In the genomic region with DNA sequence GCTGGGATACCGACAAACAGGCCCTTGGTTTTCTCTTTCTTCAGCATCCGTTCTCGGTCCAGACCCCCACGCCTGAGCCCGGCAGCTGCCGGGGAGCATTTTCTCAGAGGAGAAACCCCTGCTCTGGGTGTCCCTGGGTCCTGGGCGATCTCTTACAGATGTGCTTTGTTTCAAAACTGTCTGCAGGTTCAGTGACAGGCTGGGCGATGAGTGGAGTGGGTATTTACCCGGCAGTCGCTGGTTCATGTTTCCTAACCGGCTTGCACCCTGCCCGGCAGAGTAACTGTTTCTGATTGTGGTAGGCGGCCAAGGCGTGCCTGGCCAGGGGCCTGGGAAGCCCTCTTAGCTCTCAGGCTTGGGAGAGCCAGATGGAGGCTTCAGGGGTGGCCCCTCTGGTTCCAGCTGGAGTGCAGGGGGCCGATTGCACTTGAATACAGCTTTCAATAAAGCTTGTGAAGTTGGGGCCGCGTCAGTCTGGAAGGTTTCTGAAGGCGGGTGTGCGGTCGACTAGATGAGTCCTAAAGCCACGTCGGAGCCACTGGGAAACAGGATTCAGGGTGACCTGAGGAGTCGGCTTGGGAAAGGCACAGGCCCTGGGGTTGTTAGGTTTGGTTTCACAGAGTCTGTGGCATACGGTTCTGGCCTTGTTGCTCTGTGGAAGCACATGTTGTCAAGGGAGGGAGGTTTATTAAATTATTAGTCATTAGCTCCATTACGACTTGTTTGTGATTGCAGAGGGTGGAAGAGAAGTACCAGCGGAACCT, we compare ENCODE assay signal across 9 cellular contexts. TPM values are rescaled to one million over a fixed set of nuclear protein-coding genes. Genes with fewer than 3 reads are reported as not detected.
A peak's percentile ranks its signal among the peaks of the same experiment; 100 is the strongest.
DNase-seq lines count a peak whose midpoint lies in the region; ATAC-seq lines count a peak whose summit lies in the region.
"Had no signal": no experiment of that assay in that cellular context is flagged by ENCODE, and none has a peak within 500 bp of the region (broad histone marks: within the 10 kb centered on the region; RNA-seq: fewer than 3 reads in every experiment).

No MANE protein-coding gene starts in this region.

- peaks cover 21% of the 10 kb centered on the region for H3K36me3 ChIP-seq in MG63
- H3K36me3 ChIP-seq in muscle layer of colon (ENCODE audit: insufficient read depth, low read length): no peaks in the 10 kb centered on the region

- H3K9me3 ChIP-seq in MG63 (no peaks in the 10 kb centered on the region), muscle layer of colon (ENCODE audit: low read length) (no peaks in the 10 kb centered on the region)

- peak overlapping the region; percentile 62 for H3K4me3 ChIP-seq in MG63
- peak overlapping the region; percentile 67 to 85 for H3K4me3 ChIP-seq in muscle layer of colon (ENCODE audit: low read depth in 1 of 2, low read length in 2 of 2)

- peak overlapping the region; percentile 84 for H3K27ac ChIP-seq in muscle layer of colon (ENCODE audit: low read depth, low read length)

- DNase-seq in AG08395 (ENCODE audit: low spot score) (peak; percentile 31), MG63 (no peak), dermis blood vessel endothelial cell (peak; percentile 56)
- DNase-seq in stimulated activated CD4-positive, alpha-beta T cell treated with anti-CD3 and anti-CD28 coated beads, Interleukin-12 subunit alpha, Interleukin-12 subunit beta, amount 100 ng/mL, for 4 hours: no peak
- DNase-seq: activated CD4-positive, alpha-beta T cell treated with anti-CD3 and anti-CD28 coated beads for 1 hour had no signal

- ATAC-seq in GM18502 (IDR thresholded peaks at IDR 0.05; ENCODE audit: poor library complexity, unreplicated experiment) (no peak), HG02571 (IDR thresholded peaks at IDR 0.05; ENCODE audit: unreplicated experiment) (no peak), HG02884 (IDR thresholded peaks at IDR 0.05; ENCODE audit: unreplicated experiment) (no peak)

- peaks cover 63% of the 10 kb centered on the region for H3K4me1 ChIP-seq in muscle layer of colon (ENCODE audit: insufficient read depth, low read length)

- H3K27me3 ChIP-seq in MG63 (no peaks in the 10 kb centered on the region), muscle layer of colon (ENCODE audit: control insufficient read depth in 1 of 2, insufficient read depth in 2 of 2, low read length in 2 of 2) (no peaks in the 10 kb centered on the region)

- peak overlapping the region; percentile 8 for H3K9ac ChIP-seq in muscle layer of colon (ENCODE audit: low read length)

RNA-seq across cellular contexts. Expression of a gene that starts 1.4 kb away (rescaled TPM):
- 34.4 and 43.9 TPM in 2 replicates for total RNA-seq in MG63 (2014; rRNA removed; shearing (Covaris generic); ENCODE audit: low replicate concordance)
- total RNA-seq in dermis blood vessel endothelial cell: 27.7 and 53.9 TPM in 2 replicates

RNA-seq across cellular contexts. Expression of a gene that starts 44.7 kb away (rescaled TPM):
- total RNA-seq in MG63 (2014; rRNA removed; shearing (Covaris generic); ENCODE audit: low replicate concordance): 65.4 and 74.3 TPM in 2 replicates
- 19.2 and 28.6 TPM in 2 replicates for total RNA-seq in dermis blood vessel endothelial cell

Comparison
In these comparisons a context has a peak if more than half of its experiments do, and no peak if none do; other contexts are left out.
1. DNase-seq: peak in AG08395 (single experiment) and dermis blood vessel endothelial cell (single experiment); none in MG63 (single experiment) and stimulated activated CD4-positive, alpha-beta T cell treated with anti-CD3 and anti-CD28 coated beads, Interleukin-12 subunit alpha, Interleukin-12 subunit beta, amount 100 ng/mL, for 4 hours (single experiment).